In the genomic region with DNA sequence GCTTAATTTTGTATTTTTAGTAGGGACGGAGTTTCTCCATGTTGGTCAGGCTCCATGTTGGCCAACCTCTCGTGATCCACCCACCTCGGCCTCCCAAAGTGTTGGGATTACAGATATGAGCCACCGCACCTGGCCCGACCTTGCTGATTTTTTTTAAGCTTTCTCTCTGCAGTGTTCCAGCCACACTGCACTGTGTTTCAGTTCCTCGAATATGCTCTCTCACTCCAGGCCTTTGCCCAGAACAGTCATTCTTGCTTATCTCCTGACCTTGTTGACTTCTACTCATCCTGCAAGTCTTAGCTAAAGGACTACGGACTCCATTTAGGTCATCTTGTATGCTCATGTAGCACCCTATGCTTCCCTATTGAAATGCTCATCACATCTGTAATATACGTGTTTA, we compare ENCODE assay signal across 9 cellular contexts. TPM values are rescaled to one million over a fixed set of nuclear protein-coding genes. Genes with fewer than 3 reads are reported as not detected.
A peak's percentile ranks its signal among the peaks of the same experiment; 100 is the strongest.
DNase-seq lines count a peak whose midpoint lies in the region; ATAC-seq lines count a peak whose summit lies in the region.
"Had no signal": no experiment of that assay in that cellular context is flagged by ENCODE, and none has a peak within 500 bp of the region (broad histone marks: within the 10 kb centered on the region; RNA-seq: fewer than 3 reads in every experiment).

No MANE protein-coding gene starts in this region.

- no peaks in the 10 kb centered on the region for H3K27me3 Mint-ChIP-seq in naive B cell
- peaks cover 7% of the 10 kb centered on the region for H3K27me3 Mint-ChIP-seq in activated T-cell treated with anti-CD3 and anti-CD28 coated beads, Interleukin-2, amount 50 U/mL, for 72 hours (ENCODE audit: low read depth)

- H3K4me1 Mint-ChIP-seq in naive B cell = peaks cover 40 to 64% (median 51%) of the 10 kb centered on the region in 3 donors
- peaks cover 62% of the 10 kb centered on the region for H3K4me1 Mint-ChIP-seq in activated T-cell treated with anti-CD3 and anti-CD28 coated beads, Interleukin-2, amount 50 U/mL, for 72 hours (ENCODE audit: low read depth)

- intact Hi-C loops in Right ventricle myocardium superior (cut with DNase I) = loop anchor here (10.0 kb wide), 1 partner anchor 211 kb away; no protein-coding TSS in a partner anchor

- ATAC-seq in GM18861 (IDR thresholded peaks at IDR 0.05; ENCODE audit: unreplicated experiment) (peak; percentile 47), GM21717 (IDR thresholded peaks at IDR 0.05; ENCODE audit: unreplicated experiment) (peak; percentile 49), HG03460 (IDR thresholded peaks at IDR 0.05; ENCODE audit: unreplicated experiment) (peak; percentile 40), naive B cell (ENCODE audit: low read depth in 2 of 2) (peak; percentile 12 to 13), Right ventricle myocardium superior (ENCODE audit: poor library complexity) (no peak)
- no peak for ATAC-seq in activated T-cell treated with anti-CD3 and anti-CD28 coated beads, Interleukin-2, amount 50 U/mL, for 72 hours (replicated peaks in 1 of 2)

- H3K9me3 Mint-ChIP-seq in naive B cell = no peaks in the 10 kb centered on the region
- no peaks in the 10 kb centered on the region for H3K9me3 Mint-ChIP-seq in activated T-cell treated with anti-CD3 and anti-CD28 coated beads, Interleukin-2, amount 50 U/mL, for 72 hours

- peak overlapping the region; percentile 30 to 76 (median 68) for H3K4me3 Mint-ChIP-seq in naive B cell
- peak overlapping the region in 1 of 2 donors; percentile 15 for H3K4me3 Mint-ChIP-seq in activated T-cell treated with anti-CD3 and anti-CD28 coated beads, Interleukin-2, amount 50 U/mL, for 72 hours

- DNase-seq in naive B cell (peak; percentile 39), Right ventricle myocardium superior (no peak), caudate nucleus (lab: John Stamatoyannopoulos, UW) (no peak), cortex of kidney (lab: John Stamatoyannopoulos, UW) (no peak)
- no peak for DNase-seq in activated T-cell treated with anti-CD3 and anti-CD28 coated beads, Interleukin-2, amount 50 U/mL, for 72 hours
- DNase-seq: activated CD4-positive, CD25-positive, alpha-beta regulatory T cell had no signal

- H3K27ac Mint-ChIP-seq in naive B cell = peak overlapping the region; percentile 3 to 83 (median 52)
- no peak overlapping the region for H3K27ac Mint-ChIP-seq in activated T-cell treated with anti-CD3 and anti-CD28 coated beads, Interleukin-2, amount 50 U/mL, for 72 hours

- H3K27ac ChIP-seq in caudate nucleus (ENCODE audit: low read depth, low read length) = no peak overlapping the region

- peaks cover 12 to 14% of the 10 kb centered on the region in 2 donors for H3K36me3 Mint-ChIP-seq in naive B cell
- peaks cover 14 to 17% of the 10 kb centered on the region in 2 donors for H3K36me3 Mint-ChIP-seq in activated T-cell treated with anti-CD3 and anti-CD28 coated beads, Interleukin-2, amount 50 U/mL, for 72 hours (ENCODE audit: insufficient read depth in 2 of 2)

RNA-seq across cellular contexts. Expression of a gene that starts 3.3 kb away (rescaled TPM):
- 10 to 100 TPM; 16.0 to 25.3 (median 22.0) TPM for polyA plus RNA-seq in naive B cell (ENCODE audit: low read depth in 6 of 6)
- 10 to 100 TPM; 16.9 to 18.7 TPM for total RNA-seq in activated T-cell treated with anti-CD3 and anti-CD28 coated beads, Interleukin-2, amount 50 U/mL, for 72 hours
- 32.1 TPM for total RNA-seq in Right ventricle myocardium superior

Comparison
In these comparisons a context has a peak if more than half of its experiments do, and no peak if none do; other contexts are left out.
1. ATAC-seq: peak in GM18861 (single experiment), GM21717 (single experiment), HG03460 (single experiment) and naive B cell (2 of 2); none in activated T-cell treated with anti-CD3 and anti-CD28 coated beads, Interleukin-2, amount 50 U/mL, for 72 hours (0 of 2) and Right ventricle myocardium superior (single experiment).